8 cellular contexts compared by ENCODE assay signal in genomic region chr1:150233359-150234308, GRCh38. TPM values are rescaled to one million over a fixed set of nuclear protein-coding genes. Genes with fewer than 3 reads are reported as not detected.
DNase-seq lines count a peak whose midpoint lies in the region; ATAC-seq and TF ChIP-seq lines count a peak whose summit lies in the region.

No MANE protein-coding gene starts in this region.

- peak; percentile 36 for DNase-seq in NCI-H748 (lab: John Stamatoyannopoulos, UW; ENCODE audit: unreplicated experiment)
- peak in 1 of 2 donors; percentile 66 for DNase-seq in ascending aorta (ENCODE audit: low spot score in 2 of 2)
- DNase-seq in left kidney (ENCODE audit: low read depth, low spot score) = peak; percentile 79
- peak; percentile 44 to 62 for DNase-seq in stimulated activated CD8-positive, alpha-beta memory T cell treated with anti-CD3 and anti-CD28 coated beads, Interleukin-4, amount 100 ng/mL, for 4 hours (ENCODE audit: low read depth in 2 of 2, low spot score in 1 of 2)
- DNase-seq in DMS 273 (lab: John Stamatoyannopoulos, UW; ENCODE audit: unreplicated experiment) = no peak

- H3K4me1 ChIP-seq in ascending aorta = peaks cover 0 to 10% of the 10 kb centered on the region in 2 donors

- no peaks in the 10 kb centered on the region for H3K27me3 ChIP-seq in ascending aorta

- intact Hi-C loops in ascending aorta (cut with DNase I) = no loop called here

- no peaks in the 10 kb centered on the region for H3K9me3 ChIP-seq in ascending aorta

- H3K4me3 ChIP-seq in GM08714 (ENCODE audit: low read length) = peak overlapping the region; percentile 93
- peak overlapping the region; percentile 84 to 100 for H3K4me3 ChIP-seq in ascending aorta

- H3K27ac ChIP-seq in ascending aorta = peak overlapping the region; percentile 97 to 100

- H3K36me3 ChIP-seq in ascending aorta = peaks cover 3 to 9% of the 10 kb centered on the region in 2 donors

- ATAC-seq in esophagus mucosa (no peak), HG02623 (IDR thresholded peaks at IDR 0.05; ENCODE audit: unreplicated experiment) (no peak)

- no peak for TF ChIP-seq CTCF in ascending aorta (IDR thresholded peaks at IDR 0.05)

RNA-seq across cellular contexts. Expression of gene ANP32E, which starts 2.3 kb away (rescaled TPM):
- total RNA-seq in ascending aorta (8.9 TPM), esophagus mucosa (15.1 TPM)

RNA-seq across cellular contexts. Expression of gene CA14, which starts 23.9 kb away (rescaled TPM):
- total RNA-seq in ascending aorta (not detected), esophagus mucosa (0.28 TPM)

RNA-seq across cellular contexts. Expression of gene APH1A, which starts 35.2 kb away (rescaled TPM):
- 73.1 TPM for total RNA-seq in ascending aorta
- total RNA-seq in esophagus mucosa = 113 TPM

RNA-seq across cellular contexts. Expression of gene C1orf54, which starts 39.0 kb away (rescaled TPM):
- total RNA-seq in ascending aorta (3.7 TPM), esophagus mucosa (4.5 TPM)

RNA-seq across cellular contexts. Expression of gene CIART, which starts 48.7 kb away (rescaled TPM):
- 0.64 TPM for total RNA-seq in ascending aorta
- 3.1 TPM for total RNA-seq in esophagus mucosa
